ENCODE assay signal across 1 cellular context in the genomic region with DNA sequence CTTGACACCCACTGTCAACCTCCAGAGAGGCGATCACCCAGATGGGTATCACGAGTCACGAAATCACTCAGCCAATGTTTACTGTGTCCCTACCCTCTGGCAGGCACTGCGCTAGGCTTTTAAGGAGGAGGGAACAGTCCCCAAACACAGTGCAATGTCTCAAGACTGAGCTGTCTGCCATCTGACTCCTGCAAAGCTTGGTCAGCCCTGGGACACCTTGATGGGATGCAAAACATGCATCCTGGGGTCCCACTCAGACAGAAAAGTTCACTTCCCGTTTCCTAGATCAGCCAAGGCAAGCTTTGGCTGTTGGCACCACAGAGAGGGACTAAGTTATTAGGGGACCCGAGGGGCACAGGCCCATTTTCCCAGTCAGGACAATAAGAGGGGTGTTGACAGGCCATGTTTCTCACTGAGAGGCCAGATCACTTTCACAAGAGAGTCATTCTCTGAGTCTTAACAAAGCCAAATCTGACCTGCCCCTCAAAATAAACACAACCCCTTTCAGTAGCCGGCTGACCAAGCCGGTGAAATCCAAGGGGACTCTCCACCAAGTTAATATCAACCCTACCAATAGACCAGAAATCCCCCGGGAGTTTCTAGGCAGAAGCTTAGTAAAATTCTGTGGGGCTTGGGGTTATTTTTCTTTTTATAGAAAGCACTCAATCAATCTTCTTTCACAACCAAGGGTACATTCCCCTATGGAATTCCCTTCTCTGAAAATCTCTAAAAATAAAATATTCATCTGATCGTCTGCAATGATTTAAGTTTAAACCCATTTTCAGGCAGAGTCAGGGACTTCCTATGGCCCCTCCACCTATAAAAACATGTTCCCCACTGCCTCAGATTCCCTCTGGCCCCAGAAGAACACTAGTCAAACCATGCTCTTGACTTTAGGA.
TF ChIP-seq lines count a peak whose summit lies in the region.

No MANE protein-coding gene starts in this region.

TF ChIP-seq in IMR-90, 13 proteins besides CTCF, POLR2A, EP300 and RAD21 (continued from another document):
- no peak for TF ChIP-seq MXI1 (IDR thresholded peaks at IDR 0.05; ENCODE audit: borderline replicate concordance, low read depth, low read length)
